Comparison of ENCODE assay signal across 9 cellular contexts in the genomic region with DNA sequence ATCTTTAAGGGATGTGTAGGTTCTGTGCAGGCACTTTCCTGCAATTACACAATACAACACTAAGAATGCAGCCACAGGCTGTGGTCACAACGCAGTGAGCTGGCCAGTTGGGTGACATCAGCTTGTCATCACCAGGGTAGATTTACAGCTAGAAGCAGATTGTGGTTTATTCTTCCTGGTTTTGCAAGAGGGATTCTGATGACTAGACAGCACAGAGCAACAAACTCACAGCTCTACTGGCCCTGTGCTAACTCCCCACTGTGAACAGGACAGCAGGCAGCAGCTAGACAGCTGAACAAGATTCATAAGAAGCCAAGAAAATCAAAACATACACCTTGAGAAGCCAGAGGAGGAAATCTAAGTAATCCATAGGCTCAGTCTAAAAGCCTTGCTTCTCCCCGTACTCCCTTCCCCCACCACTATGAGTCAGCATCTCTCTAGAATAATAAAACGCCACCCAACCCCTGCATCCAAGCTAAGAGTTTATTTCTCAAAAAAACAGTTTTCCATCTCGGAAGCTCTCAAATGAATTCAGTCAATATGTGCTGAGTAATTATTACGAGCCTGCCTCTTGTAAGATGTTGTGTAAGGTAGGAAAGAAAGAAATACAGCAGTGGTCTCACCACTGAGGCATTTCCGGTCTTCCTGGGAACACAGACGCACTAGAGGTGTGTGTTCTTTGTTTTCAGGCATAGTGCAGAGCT.
A peak's percentile ranks its signal among the peaks of the same experiment; 100 is the strongest.
DNase-seq lines count a peak whose midpoint lies in the region; ATAC-seq, FAIRE-seq and TF ChIP-seq lines count a peak whose summit lies in the region.
"Had no signal": no experiment of that assay in that cellular context is flagged by ENCODE, and none has a peak within 500 bp of the region (broad histone marks: within the 10 kb centered on the region; RNA-seq: fewer than 3 reads in every experiment).

No MANE protein-coding gene starts in this region.

- DNase-seq in activated CD4-positive, alpha-beta T cell treated with anti-CD3 and anti-CD28 coated beads, Interleukin-2, amount 10 ng/mL, durations not matched to agents 24 days and 14 days = peak; percentile 84
- DNase-seq in activated CD4-positive, alpha-beta T cell treated with anti-CD3 and anti-CD28 coated beads for 1 hour = no peak
- peak; percentile 94 for DNase-seq in NOMO-1 treated with dmso at 0.1 percent for 144 hours (lab: John Stamatoyannopoulos, UW; ENCODE audit: unreplicated experiment)
- DNase-seq in K562 (ENCODE audit: extremely low read depth in 1 of 4, low spot score in 3 of 4) = peak; percentile 18 to 85 (median 41)
- DNase-seq: naive B cell had no signal

- TF ChIP-seq EP300 in K562 (IDR thresholded peaks at IDR 0.05; ENCODE audit: low read length) = peak; percentile 90

- no peaks in the 10 kb centered on the region for H4K20me1 ChIP-seq in K562 (replicated peaks; ENCODE audit: control insufficient read depth, insufficient read depth, low read length)

- no peaks in the 10 kb centered on the region for H3K79me2 ChIP-seq in K562 (ENCODE audit: control insufficient read depth, insufficient read depth, low read length)

- TF ChIP-seq RAD21 in K562 (CRISPR knock-in tag; conservative IDR thresholded peaks at IDR 0.05 in 1 of 2, IDR thresholded peaks at IDR 0.05 in 1 of 2) = peak in 1 of 2 experiments; percentile 39

- H3K9me3 Mint-ChIP-seq in activated CD4-positive, alpha-beta T cell treated with anti-CD3 and anti-CD28 coated beads, Interleukin-2, amount 10 ng/mL, durations not matched to agents 24 days and 14 days = no peaks in the 10 kb centered on the region
- no peaks in the 10 kb centered on the region for H3K9me3 Mint-ChIP-seq in stimulated activated memory B cell treated with anti-CD40 and anti-IgM and Interleukin-4, amounts not matched to agents 10 μg/mL and 1 μg/mL and 100 μg/mL, for 72 hours

- intact Hi-C loops in activated CD4-positive, alpha-beta T cell treated with anti-CD3 and anti-CD28 coated beads, Interleukin-2, amount 10 ng/mL, durations not matched to agents 24 days and 14 days (cut with micrococcal nuclease) = loop anchor here (10.0 kb wide), 1 partner anchor 182 kb away; a partner anchor contains a TSS
- intact Hi-C loops in K562 (cut with micrococcal nuclease) = no loop called here

- H3K4me3 ChIP-seq in K562 = no peak overlapping the region
- H3K4me3 ChIP-seq in iPS-15b (ENCODE audit: low read depth, low read length) = peak overlapping the region; percentile 2
- H3K4me3 ChIP-seq in skeletal muscle satellite cell (ENCODE audit: low read length) = peak overlapping the region; percentile 32

- peaks cover 19% of the 10 kb centered on the region for H3K36me3 Mint-ChIP-seq in activated CD4-positive, alpha-beta T cell treated with anti-CD3 and anti-CD28 coated beads, Interleukin-2, amount 10 ng/mL, durations not matched to agents 24 days and 14 days (ENCODE audit: low read depth)
- H3K36me3 Mint-ChIP-seq in stimulated activated memory B cell treated with anti-CD40 and anti-IgM and Interleukin-4, amounts not matched to agents 10 μg/mL and 1 μg/mL and 100 μg/mL, for 72 hours = peaks cover 78% of the 10 kb centered on the region

- 3% methylated on average over 7 of the region's 7 CpGs for WGBS in K562 (ENCODE audit: insufficient coverage, low coverage, missing lambda C conversion rate)

- FAIRE-seq in K562 (lab: Jason Lieb, UNC) = peak; percentile 97

- ATAC-seq in HG02763 (IDR thresholded peaks at IDR 0.05; ENCODE audit: unreplicated experiment) = peak; percentile 50
- peak; percentile 92 for ATAC-seq in K562
- no peak for ATAC-seq in stimulated activated memory B cell treated with anti-CD40 and anti-IgM and Interleukin-4, amounts not matched to agents 10 μg/mL and 1 μg/mL and 100 μg/mL, for 72 hours

- in situ Hi-C loops in K562 (cut with MboI) = no loop called here

- no peaks in the 10 kb centered on the region for H3K9me3 ChIP-seq in K562 (replicated peaks; ENCODE audit: control insufficient read depth, insufficient read depth, low read depth, low read length)
- H3K9me3 ChIP-seq in iPS-15b (ENCODE audit: control insufficient read depth, insufficient read depth, low read length) = no peaks in the 10 kb centered on the region
- H3K9me3 ChIP-seq in skeletal muscle satellite cell (replicated peaks; ENCODE audit: low read length) = no peaks in the 10 kb centered on the region

- TF ChIP-seq CTCF in K562 (IDR thresholded peaks at IDR 0.05 in 2 of 3, conservative IDR thresholded peaks at IDR 0.05 in 1 of 3; ENCODE audit: insufficient read depth in 2 of 3, low read depth in 1 of 3, low read length in 3 of 3) = no peak

- CTCF ChIA-PET in K562 (lab: Yijun Ruan, JAX; ENCODE audit: low intra/inter-chr PET ratio) = no interaction called here

- H2AFZ ChIP-seq in K562 (ENCODE audit: low read depth, low read length) = peak overlapping the region; percentile 69

- peak overlapping the region; percentile 57 for H3K4me3 Mint-ChIP-seq in activated CD4-positive, alpha-beta T cell treated with anti-CD3 and anti-CD28 coated beads, Interleukin-2, amount 10 ng/mL, durations not matched to agents 24 days and 14 days
- no peak overlapping the region for H3K4me3 Mint-ChIP-seq in stimulated activated memory B cell treated with anti-CD40 and anti-IgM and Interleukin-4, amounts not matched to agents 10 μg/mL and 1 μg/mL and 100 μg/mL, for 72 hours
- H3K4me3 Mint-ChIP-seq: naive B cell had no signal

- H3K9me1 ChIP-seq in K562 (ENCODE audit: control insufficient read depth, insufficient read depth, low read length) = no peaks in the 10 kb centered on the region

- H3K4me2 ChIP-seq in K562 (ENCODE audit: insufficient read depth, low read length) (peak overlapping the region; percentile 65), skeletal muscle satellite cell (ENCODE audit: low read length) (peak overlapping the region; percentile 75)

- no peaks in the 10 kb centered on the region for H3K36me3 ChIP-seq in K562 (ENCODE audit: control insufficient read depth, insufficient read depth, low read length)
- no peaks in the 10 kb centered on the region for H3K36me3 ChIP-seq in iPS-15b (ENCODE audit: control insufficient read depth, insufficient read depth, low read length)
- H3K36me3 ChIP-seq in skeletal muscle satellite cell (ENCODE audit: insufficient read depth, low read length) = peaks cover 2% of the 10 kb centered on the region

- no peak for TF ChIP-seq POLR2A in K562 (conservative IDR thresholded peaks at IDR 0.05)

- H3K4me1 Mint-ChIP-seq in activated CD4-positive, alpha-beta T cell treated with anti-CD3 and anti-CD28 coated beads, Interleukin-2, amount 10 ng/mL, durations not matched to agents 24 days and 14 days = peaks cover 33% of the 10 kb centered on the region
- peaks cover 5% of the 10 kb centered on the region for H3K4me1 Mint-ChIP-seq in stimulated activated memory B cell treated with anti-CD40 and anti-IgM and Interleukin-4, amounts not matched to agents 10 μg/mL and 1 μg/mL and 100 μg/mL, for 72 hours
- H3K4me1 Mint-ChIP-seq: naive B cell had no signal

- peak overlapping the region; percentile 91 for H3K27ac Mint-ChIP-seq in activated CD4-positive, alpha-beta T cell treated with anti-CD3 and anti-CD28 coated beads, Interleukin-2, amount 10 ng/mL, durations not matched to agents 24 days and 14 days
- H3K27ac Mint-ChIP-seq in stimulated activated memory B cell treated with anti-CD40 and anti-IgM and Interleukin-4, amounts not matched to agents 10 μg/mL and 1 μg/mL and 100 μg/mL, for 72 hours = no peak overlapping the region

- BruUV-seq in K562 (replicated peaks; lab: Mats Ljungman, UMichigan) = no TSS peak

- H3K27me3 Mint-ChIP-seq in activated CD4-positive, alpha-beta T cell treated with anti-CD3 and anti-CD28 coated beads, Interleukin-2, amount 10 ng/mL, durations not matched to agents 24 days and 14 days = no peaks in the 10 kb centered on the region
- H3K27me3 Mint-ChIP-seq in stimulated activated memory B cell treated with anti-CD40 and anti-IgM and Interleukin-4, amounts not matched to agents 10 μg/mL and 1 μg/mL and 100 μg/mL, for 72 hours = no peaks in the 10 kb centered on the region
- H3K27me3 Mint-ChIP-seq: naive B cell had no signal

- H3K27ac ChIP-seq in K562 (ENCODE audit: extremely low read depth, low read depth, low read length) = peak overlapping the region; percentile 74

- H3K9ac ChIP-seq in K562 (ENCODE audit: insufficient read depth in 1 of 2, low read depth in 2 of 2, low read length in 2 of 2) = peak overlapping the region in 1 of 2 experiments; percentile 21; a peak in 1 of 4 replicates
- peak overlapping the region; percentile 60 for H3K9ac ChIP-seq in iPS-15b (ENCODE audit: low read depth, low read length)
- H3K9ac ChIP-seq in skeletal muscle satellite cell (ENCODE audit: low read depth, low read length) = peak overlapping the region; percentile 78

- H3K4me1 ChIP-seq in K562 (replicated peaks in 1 of 2; ENCODE audit: control insufficient read depth in 2 of 2, insufficient read depth in 2 of 2, low read length in 2 of 2) (peaks cover 0 to 27% of the 10 kb centered on the region in 2 experiments; a peak in 4 of 5 replicates), iPS-15b (ENCODE audit: control insufficient read depth, insufficient read depth, low read length) (peaks cover 15% of the 10 kb centered on the region), skeletal muscle satellite cell (ENCODE audit: control insufficient read depth, insufficient read depth, low read length) (peaks cover 28% of the 10 kb centered on the region)

- H3K27me3 ChIP-seq in K562 (ENCODE audit: control insufficient read depth in 2 of 2, insufficient read depth in 2 of 2, low read length in 2 of 2) = no peaks in the 10 kb centered on the region
- no peaks in the 10 kb centered on the region for H3K27me3 ChIP-seq in iPS-15b (ENCODE audit: control insufficient read depth, insufficient read depth, low read length)
- H3K27me3 ChIP-seq in skeletal muscle satellite cell (ENCODE audit: control insufficient read depth, insufficient read depth, low read length) = no peaks in the 10 kb centered on the region

- POLR2A ChIA-PET in K562 (lab: Yijun Ruan, JAX) = interaction anchor here (0.6 to 1.3 kb wide), 2 partner anchors 126 to 1756 kb away, joined by 3 to 4 read pairs; no protein-coding TSS in a partner anchor

TF ChIP-seq in K562, 482 proteins besides CTCF, POLR2A, EP300 and RAD21 (continues in another document):
- peak; percentile 39 for TF ChIP-seq MAFF (IDR thresholded peaks at IDR 0.05; ENCODE audit: low read length)
- TF ChIP-seq SMARCA4 (IDR thresholded peaks at IDR 0.05) = peak; percentile 87
- TF ChIP-seq ETV1 (tag; conservative IDR thresholded peaks at IDR 0.05; ENCODE audit: low read depth) = peak; percentile 88
- TF ChIP-seq ZNF644 (tag; IDR thresholded peaks at IDR 0.05; ENCODE audit: low read depth) = no peak
- 0 out of 2 replicates have a peak, but pooled peaks have one; percentile 35 for TF ChIP-seq GATAD2B (IDR thresholded peaks at IDR 0.05; ENCODE audit: borderline replicate concordance)
- TF ChIP-seq MEF2D (tag; conservative IDR thresholded peaks at IDR 0.05; ENCODE audit: low read depth) = peak; percentile 37
